ENCODE assay signal across 23 cellular contexts in genomic region chr12:87227157-87227556, GRCh38.
DNase-seq lines count a peak whose midpoint lies in the region; ATAC-seq, FAIRE-seq and TF ChIP-seq lines count a peak whose summit lies in the region.
"Had no signal": no experiment of that assay in that cellular context is flagged by ENCODE, and none has a peak within 500 bp of the region (broad histone marks: within the 10 kb centered on the region; RNA-seq: fewer than 3 reads in every experiment).

No MANE protein-coding gene starts in this region.

- H3K4me1 ChIP-seq in HepG2 (ENCODE audit: insufficient read depth, low read length) (no peaks in the 10 kb centered on the region), right lobe of liver (no peaks in the 10 kb centered on the region)
- H3K4me1 ChIP-seq: SJSA1 had no signal

- WGBS in HepG2 (ENCODE audit: low lambda C conversion rate): 2% methylated on average over 3 of the region's 3 CpGs
- 68% methylated on average over 3 of the region's 3 CpGs for WGBS in right lobe of liver (ENCODE audit: insufficient coverage, low coverage, low lambda C conversion rate, missing lambda C conversion rate)

- no peak overlapping the region for H3K4me2 ChIP-seq in HepG2 (ENCODE audit: low read depth, low read length)

- TF ChIP-seq EP300 in HepG2 (IDR thresholded peaks at IDR 0.05; ENCODE audit: low read depth in 2 of 2, low read length in 2 of 2) (no peak), HepG2 (CRISPR knock-in tag; IDR thresholded peaks at IDR 0.05; ENCODE audit: borderline replicate concordance) (no peak)

- POLR2A ChIA-PET in HepG2 (lab: Yijun Ruan, JAX): no interaction called here

- H3K9ac ChIP-seq in HepG2 (ENCODE audit: insufficient read depth, low read depth, low read length): no peak overlapping the region

- H3K36me3 ChIP-seq in HepG2 (replicated peaks in 1 of 2; ENCODE audit: control insufficient read depth in 1 of 2, insufficient read depth in 2 of 2, low read length in 2 of 2): no peaks in the 10 kb centered on the region
- no peaks in the 10 kb centered on the region for H3K36me3 ChIP-seq in right lobe of liver
- H3K36me3 ChIP-seq: SJSA1 had no signal

- TF ChIP-seq CTCF in HepG2 (CRISPR knock-in tag; IDR thresholded peaks at IDR 0.05): no peak
- no peak for TF ChIP-seq CTCF in right lobe of liver (IDR thresholded peaks at IDR 0.05)
- TF ChIP-seq CTCF in fibroblast of pulmonary artery (IDR thresholded peaks at IDR 0.05; ENCODE audit: low read length, missing control alignments): no peak

- no peak for TF ChIP-seq RAD21 in HepG2 (CRISPR knock-in tag; IDR thresholded peaks at IDR 0.05)

- TF ChIP-seq POLR2A in HepG2 (IDR thresholded peaks at IDR 0.05; ENCODE audit: insufficient read depth in 1 of 2, low read depth in 2 of 2, low read length in 2 of 2): no peak
- no peak for TF ChIP-seq POLR2A in right lobe of liver (IDR thresholded peaks at IDR 0.05)

- intact Hi-C loops in HepG2 (cut with micrococcal nuclease; ENCODE audit: unreplicated experiment) (no loop called here), right lobe of liver (cut with DNase I) (no loop called here)

- H4K20me1 ChIP-seq in HepG2 (ENCODE audit: insufficient read depth, low read length): no peaks in the 10 kb centered on the region

- DNase-seq in HepG2 (ENCODE audit: low spot score) (no peak), right lobe of liver (no peak), amniotic epithelial cell (ENCODE audit: low read depth) (peak; percentile 70), fibroblast of pulmonary artery (ENCODE audit: low read depth) (peak; percentile 36)
- DNase-seq in activated naive CD4-positive, alpha-beta T cell (lab: John Stamatoyannopoulos, UW): no peak
- DNase-seq: 8988T, DMS79, GOT3, KBM-7, MV-4-11, NCI-H1694, NCI-H2081, NCI-H2171 treated with DMSO at 0.1 percent for 48 hours, NCI-H524 treated with DMSO at 0.1 percent for 48 hours, NCI-H82, T-helper 1 cell had no signal

- no peaks in the 10 kb centered on the region for H3K27me3 ChIP-seq in HepG2 (ENCODE audit: control insufficient read depth in 1 of 2, insufficient read depth in 2 of 2, low read length in 2 of 2)
- no peaks in the 10 kb centered on the region for H3K27me3 ChIP-seq in right lobe of liver
- H3K27me3 ChIP-seq: SJSA1 had no signal

- no peaks in the 10 kb centered on the region for H3K79me2 ChIP-seq in HepG2 (ENCODE audit: insufficient read depth, low read length)

- BruUV-seq in HepG2 (replicated peaks; lab: Mats Ljungman, UMichigan): no TSS peak

- CTCF ChIA-PET in HepG2 (lab: Yijun Ruan, JAX; ENCODE audit: low intra/inter-chr PET ratio, low total read pairs): no interaction called here

- peaks cover 45% of the 10 kb centered on the region for H3K9me3 ChIP-seq in HepG2 (ENCODE audit: low read length)
- H3K9me3 ChIP-seq in right lobe of liver: no peaks in the 10 kb centered on the region
- H3K9me3 ChIP-seq: SJSA1 had no signal

- H3K27ac ChIP-seq in HepG2 (ENCODE audit: extremely low read length, insufficient read depth, low read length) (no peak overlapping the region), right lobe of liver (no peak overlapping the region)
- H3K27ac ChIP-seq: SJSA1 had no signal

- no peak for ATAC-seq in HepG2
- ATAC-seq in right lobe of liver: no peak
- no peak for ATAC-seq in GM18867 (IDR thresholded peaks at IDR 0.05; ENCODE audit: unreplicated experiment)
- no peak for ATAC-seq in HG03196 (IDR thresholded peaks at IDR 0.05; ENCODE audit: unreplicated experiment)
- ATAC-seq: GM12878, HCT116, Right ventricle myocardium inferior had no signal

- H2AFZ ChIP-seq in HepG2 (ENCODE audit: low read length): no peak overlapping the region

- no peak overlapping the region for H3K4me3 ChIP-seq in HepG2 (replicated peaks in 1 of 3; ENCODE audit: insufficient read depth in 1 of 3, low read depth in 2 of 3, low read length in 3 of 3)
- no peak overlapping the region for H3K4me3 ChIP-seq in right lobe of liver
- H3K4me3 ChIP-seq in fibroblast of pulmonary artery (replicated peaks; ENCODE audit: low read depth, low read length): no peak overlapping the region
- H3K4me3 ChIP-seq: GM12878, SJSA1 had no signal

- FAIRE-seq in HepG2 (lab: Jason Lieb, UNC): no peak
- FAIRE-seq: GM12878, RCC 7860 had no signal

- in situ Hi-C loops in HepG2 (cut with HindIII; ENCODE audit: extremely low pct_ligation_motif_present, low pct_unique_long_range_greater_than_20kb): no loop called here

TF ChIP-seq in HepG2, 621 proteins besides CTCF, POLR2A, EP300 and RAD21:
- peak; percentile 17; the same call in 1 of the 2 replicates for TF ChIP-seq MAFF (IDR thresholded peaks at IDR 0.05; ENCODE audit: low read depth, low read length)
- TF ChIP-seq FOSL1 (CRISPR knock-in tag; IDR thresholded peaks at IDR 0.05; ENCODE audit: borderline replicate concordance): no peak
- TF ChIP-seq MTA1 (CRISPR knock-in tag; IDR thresholded peaks at IDR 0.05; ENCODE audit: borderline replicate concordance): no peak

Comparison
In these comparisons a context has a peak if more than half of its experiments do, and no peak if none do; other contexts are left out.
1. DNase-seq: peak in amniotic epithelial cell (single experiment) and fibroblast of pulmonary artery (single experiment); none in HepG2 (single experiment), right lobe of liver (0 of 3) and activated naive CD4-positive, alpha-beta T cell (0 of 4).